ENCODE assay signal across 23 cellular contexts in the genomic region with DNA sequence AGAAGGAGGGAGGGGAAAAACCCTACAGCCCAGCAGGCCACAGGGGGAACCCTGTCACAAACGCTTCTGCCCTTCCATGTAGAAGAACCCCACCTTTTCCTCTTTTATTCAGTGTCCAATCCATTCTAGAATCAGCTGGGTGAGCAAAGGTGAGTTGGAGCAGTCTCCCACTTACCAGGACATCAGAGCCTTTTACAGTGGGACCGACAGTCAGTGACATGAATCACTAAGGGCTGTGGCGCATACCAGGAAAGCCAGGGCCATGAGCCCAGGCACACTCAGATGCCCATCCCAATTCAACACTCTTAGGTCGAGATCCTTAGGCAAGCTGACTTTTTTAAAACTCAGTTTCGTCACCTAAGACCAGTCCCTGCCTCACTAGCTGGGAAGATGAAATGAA.
"Had no signal": no experiment of that assay in that cellular context is flagged by ENCODE, and none has a peak within 500 bp of the region (broad histone marks: within the 10 kb centered on the region; RNA-seq: fewer than 3 reads in every experiment).

No MANE protein-coding gene starts in this region.

- DNase-seq: activated CD4-positive, alpha-beta T cell treated with anti-CD3 and anti-CD28 coated beads, Interleukin-2, amount 10 ng/mL, durations not matched to agents 24 days and 14 days; activated CD8-positive, alpha-beta T cell treated with anti-CD3 and anti-CD28 coated beads, Interleukin-2, amount 10 ng/mL, durations not matched to agents 7 days and 5 days; activated naive CD4-positive, alpha-beta T cell treated with anti-CD3 and anti-CD28 coated beads, Interleukin-2, amount 10 ng/mL, durations not matched to agents 7 days and 5 days; activated T-cell treated with anti-CD3 and anti-CD28 coated beads, Interleukin-2, amount 50 U/mL, for 4 hours; adrenal gland; cerebellar nuclear complex; cortex of kidney; effector memory CD4-positive, alpha-beta T cell; foreskin fibroblast; left cardiac atrium; mammary epithelial cell; midbrain; naive B cell; SHP77 treated with DMSO at 0.1 percent for 48 hours; stimulated activated CD8-positive, alpha-beta memory T cell treated with anti-CD3 and anti-CD28 coated beads, Interleukin-4, amount 100 ng/mL, for 48 hours; stimulated activated naive CD8-positive, alpha-beta T cell treated with anti-CD3 and anti-CD28 coated beads, Interleukin-15, Interleukin-2, amounts not matched to agents 100 U/mL and 50 U/mL, for 24 hours; substantia nigra; T-helper 1 cell; T-helper 9 cell; tibial artery had no signal

- H3K36me3 Mint-ChIP-seq: activated naive CD4-positive, alpha-beta T cell treated with anti-CD3 and anti-CD28 coated beads, Interleukin-2, amount 10 ng/mL, durations not matched to agents 7 days and 5 days; naive B cell had no signal

- H3K27ac ChIP-seq: adrenal gland, breast epithelium, tibial artery had no signal

- H3K27ac Mint-ChIP-seq: activated CD4-positive, alpha-beta T cell treated with anti-CD3 and anti-CD28 coated beads, Interleukin-2, amount 10 ng/mL, durations not matched to agents 24 days and 14 days; activated CD8-positive, alpha-beta T cell treated with anti-CD3 and anti-CD28 coated beads, Interleukin-2, amount 10 ng/mL, durations not matched to agents 7 days and 5 days; activated naive CD4-positive, alpha-beta T cell treated with anti-CD3 and anti-CD28 coated beads, Interleukin-2, amount 10 ng/mL, durations not matched to agents 7 days and 5 days; naive B cell had no signal

- H3K9me3 ChIP-seq: adrenal gland, breast epithelium, tibial artery had no signal

- H3K4me1 ChIP-seq: adrenal gland, breast epithelium, tibial artery had no signal

- H3K27me3 ChIP-seq: adrenal gland, breast epithelium, tibial artery had no signal

- ATAC-seq: activated CD8-positive, alpha-beta T cell treated with anti-CD3 and anti-CD28 coated beads, Interleukin-2, amount 10 ng/mL, durations not matched to agents 7 days and 5 days; activated T-cell treated with anti-CD3 and anti-CD28 coated beads, Interleukin-2, amount 50 U/mL, for 4 hours; left cardiac atrium; sciatic nerve; SK-N-SH treated with all-trans-retinoic acid at 6 μM for 48 hours; stimulated activated naive CD8-positive, alpha-beta T cell treated with anti-CD3 and anti-CD28 coated beads, Interleukin-15, Interleukin-2, amounts not matched to agents 100 U/mL and 50 U/mL, for 24 hours had no signal

- H3K9me3 Mint-ChIP-seq: activated CD4-positive, alpha-beta T cell treated with anti-CD3 and anti-CD28 coated beads, Interleukin-2, amount 10 ng/mL, durations not matched to agents 24 days and 14 days; activated naive CD4-positive, alpha-beta T cell treated with anti-CD3 and anti-CD28 coated beads, Interleukin-2, amount 10 ng/mL, durations not matched to agents 7 days and 5 days; activated T-cell treated with anti-CD3 and anti-CD28 coated beads, Interleukin-2, amount 50 U/mL, for 4 hours; naive B cell had no signal

- H3K27me3 Mint-ChIP-seq: naive B cell had no signal

- H3K4me1 Mint-ChIP-seq: naive B cell had no signal

- H3K36me3 ChIP-seq: adrenal gland, breast epithelium, tibial artery had no signal

- H3K4me3 Mint-ChIP-seq: activated CD4-positive, alpha-beta T cell treated with anti-CD3 and anti-CD28 coated beads, Interleukin-2, amount 10 ng/mL, durations not matched to agents 24 days and 14 days; activated CD8-positive, alpha-beta T cell treated with anti-CD3 and anti-CD28 coated beads, Interleukin-2, amount 10 ng/mL, durations not matched to agents 7 days and 5 days; activated naive CD4-positive, alpha-beta T cell treated with anti-CD3 and anti-CD28 coated beads, Interleukin-2, amount 10 ng/mL, durations not matched to agents 7 days and 5 days; activated T-cell treated with anti-CD3 and anti-CD28 coated beads, Interleukin-2, amount 50 U/mL, for 4 hours; naive B cell had no signal

- H3K4me3 ChIP-seq: adrenal gland, breast epithelium, tibial artery had no signal
